Comparison of ENCODE assay signal across 33 cellular contexts in genomic region chr1:184101571-184101970, GRCh38.
"Had no signal": no experiment of that assay in that cellular context is flagged by ENCODE, and none has a peak within 500 bp of the region (broad histone marks: within the 10 kb centered on the region; RNA-seq: fewer than 3 reads in every experiment).

No MANE protein-coding gene starts in this region.

- H3K4me3 Mint-ChIP-seq: activated B cell treated with CpG ODN at 0.5 μM for 24 hours; activated CD4-positive, alpha-beta memory T cell treated with anti-CD3 and anti-CD28 coated beads for 36 hours; activated CD4-positive, alpha-beta T cell treated with anti-CD3 and anti-CD28 coated beads, Interleukin-2, amount 10 ng/mL, durations not matched to agents 24 days and 14 days; activated CD8-positive, alpha-beta memory T cell treated with anti-CD3 and anti-CD28 coated beads, Interleukin-2, amount 10 ng/mL, durations not matched to agents 7 days and 5 days; activated CD8-positive, alpha-beta T cell treated with anti-CD3 and anti-CD28 coated beads, Interleukin-2, amount 10 ng/mL, durations not matched to agents 7 days and 5 days; activated naive CD4-positive, alpha-beta T cell treated with anti-CD3 and anti-CD28 coated beads for 36 hours; activated naive CD4-positive, alpha-beta T cell treated with anti-CD3 and anti-CD28 coated beads, Interleukin-2, amount 50 U/mL, for 24 hours; activated naive CD8-positive, alpha-beta T cell treated with anti-CD3 and anti-CD28 coated beads for 36 hours; activated naive CD8-positive, alpha-beta T cell treated with anti-CD3 and anti-CD28 coated beads, Interleukin-2, amount 50 U/mL, for 24 hours; activated T-helper 1 cell treated with anti-CD3 and anti-CD28 coated beads, Interleukin-12 subunit alpha, Interleukin-12 subunit beta, Interleukin-2, Interleukin-4 antibody, amounts not matched to agents 30 ng/mL and 10 ng/mL and 1 ng/mL, durations not matched to agents 14 hours and 24 hours and 36 hours; dendritic cell treated with granulocyte-macrophage colony-stimulating factor and Interleukin-4, amounts not matched to agents 40 ng/mL and 50 ng/mL, for 4 days; endodermal cell; T-helper 17 cell; T-helper 2 cell treated with Interferon-gamma antibody and Interleukin-4, amounts not matched to agents 5 μg/mL and 100 μg/mL, for 36 hours had no signal

- H3K4me1 Mint-ChIP-seq: activated B cell treated with CpG ODN at 0.5 μM for 24 hours; activated CD4-positive, alpha-beta T cell treated with anti-CD3 and anti-CD28 coated beads, Interleukin-2, amount 10 ng/mL, durations not matched to agents 24 days and 14 days; activated CD8-positive, alpha-beta memory T cell treated with anti-CD3 and anti-CD28 coated beads, Interleukin-2, amount 10 ng/mL, durations not matched to agents 7 days and 5 days; activated naive CD4-positive, alpha-beta T cell treated with anti-CD3 and anti-CD28 coated beads, Interleukin-2, amount 50 U/mL, for 24 hours; activated naive CD8-positive, alpha-beta T cell treated with anti-CD3 and anti-CD28 coated beads for 36 hours; activated naive CD8-positive, alpha-beta T cell treated with anti-CD3 and anti-CD28 coated beads, Interleukin-2, amount 50 U/mL, for 24 hours; endodermal cell; T-helper 17 cell had no signal

- DNase-seq: activated B cell treated with CpG ODN at 0.5 μM for 24 hours; activated CD4-positive, alpha-beta memory T cell treated with anti-CD3 and anti-CD28 coated beads for 36 hours; activated CD4-positive, alpha-beta T cell treated with anti-CD3 and anti-CD28 coated beads, Interleukin-2, amount 10 ng/mL, durations not matched to agents 24 days and 14 days; activated CD8-positive, alpha-beta memory T cell treated with anti-CD3 and anti-CD28 coated beads, Interleukin-2, amount 10 ng/mL, durations not matched to agents 7 days and 5 days; activated CD8-positive, alpha-beta memory T cell treated with anti-CD3 and anti-CD28 coated beads, Interleukin-2, amount 50 U/mL, for 4 hours; activated CD8-positive, alpha-beta T cell treated with anti-CD3 and anti-CD28 coated beads, Interleukin-2, amount 10 ng/mL, durations not matched to agents 7 days and 5 days; activated effector memory CD4-positive, alpha-beta T cell treated with anti-CD3 and anti-CD28 coated beads, Interleukin-2, amount 50 U/mL, for 16 hours; activated naive CD4-positive, alpha-beta T cell treated with anti-CD3 and anti-CD28 coated beads for 36 hours; activated naive CD8-positive, alpha-beta T cell treated with anti-CD3 and anti-CD28 coated beads for 36 hours; activated naive CD8-positive, alpha-beta T cell treated with anti-CD3 and anti-CD28 coated beads, Interleukin-2, amount 50 U/mL, for 24 hours; activated T-cell treated with anti-CD3 and anti-CD28 coated beads, Interleukin-2, amount 50 U/mL, for 1 hour; activated T-cell treated with anti-CD3 and anti-CD28 coated beads, Interleukin-2, amount 50 U/mL, for 48 hours; adrenal gland; amygdala; aorta; body of pancreas; caudate nucleus; cerebellar nuclear complex; effector memory CD4-positive, alpha-beta T cell; endodermal cell; foreskin keratinocyte; gastrocnemius medialis; heart right ventricle; T-helper 17 cell; T1000; WERI-Rb-1 had no signal

- ATAC-seq: activated CD4-positive, CD25-positive, alpha-beta regulatory T cell treated with anti-CD3 and anti-CD28 coated beads, Interleukin-2, amount 50 U/mL, for 24 hours; activated CD8-positive, alpha-beta memory T cell treated with anti-CD3 and anti-CD28 coated beads, Interleukin-2, amount 10 ng/mL, durations not matched to agents 7 days and 5 days; activated CD8-positive, alpha-beta T cell treated with anti-CD3 and anti-CD28 coated beads, Interleukin-2, amount 10 ng/mL, durations not matched to agents 7 days and 5 days; activated naive CD8-positive, alpha-beta T cell treated with anti-CD3 and anti-CD28 coated beads, Interleukin-2, amount 50 U/mL, for 24 hours; body of pancreas; esophagus mucosa; foreskin keratinocyte; gastrocnemius medialis; heart right ventricle; T-helper 17 cell had no signal

- H3K27me3 Mint-ChIP-seq: activated B cell treated with CpG ODN at 0.5 μM for 24 hours; activated CD4-positive, alpha-beta memory T cell treated with anti-CD3 and anti-CD28 coated beads for 36 hours; activated CD4-positive, alpha-beta T cell treated with anti-CD3 and anti-CD28 coated beads, Interleukin-2, amount 10 ng/mL, durations not matched to agents 24 days and 14 days; activated CD8-positive, alpha-beta memory T cell treated with anti-CD3 and anti-CD28 coated beads, Interleukin-2, amount 10 ng/mL, durations not matched to agents 7 days and 5 days; activated naive CD4-positive, alpha-beta T cell treated with anti-CD3 and anti-CD28 coated beads, Interleukin-2, amount 50 U/mL, for 24 hours; activated naive CD8-positive, alpha-beta T cell treated with anti-CD3 and anti-CD28 coated beads for 36 hours; activated naive CD8-positive, alpha-beta T cell treated with anti-CD3 and anti-CD28 coated beads, Interleukin-2, amount 50 U/mL, for 24 hours; dendritic cell treated with granulocyte-macrophage colony-stimulating factor and Interleukin-4, amounts not matched to agents 40 ng/mL and 50 ng/mL, for 4 days; T-helper 17 cell had no signal

- H3K27ac Mint-ChIP-seq: activated B cell treated with CpG ODN at 0.5 μM for 24 hours; activated CD4-positive, alpha-beta memory T cell treated with anti-CD3 and anti-CD28 coated beads for 36 hours; activated CD4-positive, alpha-beta T cell treated with anti-CD3 and anti-CD28 coated beads, Interleukin-2, amount 10 ng/mL, durations not matched to agents 24 days and 14 days; activated CD8-positive, alpha-beta memory T cell treated with anti-CD3 and anti-CD28 coated beads, Interleukin-2, amount 10 ng/mL, durations not matched to agents 7 days and 5 days; activated CD8-positive, alpha-beta T cell treated with anti-CD3 and anti-CD28 coated beads, Interleukin-2, amount 10 ng/mL, durations not matched to agents 7 days and 5 days; activated naive CD4-positive, alpha-beta T cell treated with anti-CD3 and anti-CD28 coated beads for 36 hours; activated naive CD4-positive, alpha-beta T cell treated with anti-CD3 and anti-CD28 coated beads, Interleukin-2, amount 50 U/mL, for 24 hours; activated naive CD8-positive, alpha-beta T cell treated with anti-CD3 and anti-CD28 coated beads for 36 hours; activated naive CD8-positive, alpha-beta T cell treated with anti-CD3 and anti-CD28 coated beads, Interleukin-2, amount 50 U/mL, for 24 hours; activated T-helper 1 cell treated with anti-CD3 and anti-CD28 coated beads, Interleukin-12 subunit alpha, Interleukin-12 subunit beta, Interleukin-2, Interleukin-4 antibody, amounts not matched to agents 30 ng/mL and 10 ng/mL and 1 ng/mL, durations not matched to agents 14 hours and 24 hours and 36 hours; activated T-helper 2 cell treated with anti-CD3 and anti-CD28 coated beads, Interferon-gamma antibody, Interleukin-2, Interleukin-4, amounts not matched to agents 10 μg/mL and 5 μg/mL and 100 μg/mL, durations not matched to agents 14 hours and 24 hours and 36 hours; dendritic cell treated with granulocyte-macrophage colony-stimulating factor and Interleukin-4, amounts not matched to agents 40 ng/mL and 50 ng/mL, for 4 days; endodermal cell; T-helper 17 cell; T-helper 2 cell treated with Interferon-gamma antibody and Interleukin-4, amounts not matched to agents 5 μg/mL and 100 μg/mL, for 36 hours had no signal
